Comparison of ENCODE assay signal across 20 cellular contexts in genomic region chr2:201881382-201881720, GRCh38.
A peak's percentile ranks its signal among the peaks of the same experiment; 100 is the strongest.
DNase-seq lines count a peak whose midpoint lies in the region; ATAC-seq, FAIRE-seq and TF ChIP-seq lines count a peak whose summit lies in the region.
"Had no signal": no experiment of that assay in that cellular context is flagged by ENCODE, and none has a peak within 500 bp of the region (broad histone marks: within the 10 kb centered on the region; RNA-seq: fewer than 3 reads in every experiment).

No MANE protein-coding gene starts in this region.

- H2AFZ ChIP-seq in IMR-90 (replicated peaks; ENCODE audit: low read length, poor library complexity): no peak overlapping the region

- H3K4me1 Mint-ChIP-seq in MCF 10A (ENCODE audit: insufficient read depth, unreplicated experiment): peaks cover 18% of the 10 kb centered on the region

- H3K27ac Mint-ChIP-seq in MCF 10A (ENCODE audit: low read depth, unreplicated experiment): no peak overlapping the region
- H3K27ac Mint-ChIP-seq: activated B cell treated with CpG ODN at 0.5 μM for 24 hours; activated T-helper 17 cell treated with anti-CD3 and anti-CD28 coated beads, Interleukin-2, amount 50 U/mL, for 72 hours; CD4-positive, alpha-beta T cell; endodermal cell had no signal

- H3K27me3 Mint-ChIP-seq in MCF 10A (ENCODE audit: insufficient read depth, unreplicated experiment): peaks cover 32% of the 10 kb centered on the region

- 0 out of 2 replicates have a peak overlapping the region, but pooled peaks have one; percentile 51 for H3K9ac ChIP-seq in IMR-90 (ENCODE audit: low read depth, low read length)

- H3K9me3 Mint-ChIP-seq in MCF 10A (ENCODE audit: unreplicated experiment): no peaks in the 10 kb centered on the region
- H3K9me3 Mint-ChIP-seq: activated B cell treated with CpG ODN at 0.5 μM for 24 hours; activated T-helper 17 cell treated with anti-CD3 and anti-CD28 coated beads, Interleukin-2, amount 50 U/mL, for 72 hours; CD4-positive, alpha-beta T cell; endodermal cell had no signal

- no peaks in the 10 kb centered on the region for H4K20me1 ChIP-seq in IMR-90 (ENCODE audit: insufficient read depth, low read length)

- ATAC-seq in GM18907 (IDR thresholded peaks at IDR 0.05; ENCODE audit: unreplicated experiment): peak; percentile 2
- peak; percentile 39 for ATAC-seq in IMR-90 (ENCODE audit: low read depth)
- ATAC-seq in GM21390 (IDR thresholded peaks at IDR 0.05; ENCODE audit: unreplicated experiment): no peak
- ATAC-seq: activated T-helper 17 cell treated with anti-CD3 and anti-CD28 coated beads, Interleukin-2, amount 50 U/mL, for 72 hours; naive thymus-derived CD4-positive, alpha-beta T cell; stimulated activated naive CD8-positive, alpha-beta T cell treated with anti-CD3 and anti-CD28 coated beads, Interleukin-15, Interleukin-2, amounts not matched to agents 100 U/mL and 50 U/mL, for 24 hours had no signal

- TF ChIP-seq RAD21 in IMR-90 (IDR thresholded peaks at IDR 0.05; ENCODE audit: low read length): no peak

- BruUV-seq in A673 (replicated peaks; lab: Mats Ljungman, UMichigan): no TSS peak
- BruUV-seq in IMR-90 (replicated peaks; lab: Mats Ljungman, UMichigan): no TSS peak
- no TSS peak for BruUV-seq in MCF 10A (replicated peaks; lab: Mats Ljungman, UMichigan)

- H3K27ac ChIP-seq in A673 (ENCODE audit: low read depth, low read length, poor library complexity, severe bottlenecking): no peak overlapping the region
- H3K27ac ChIP-seq in IMR-90 (ENCODE audit: insufficient read depth, low read length): peak overlapping the region; percentile 66; the same call in 1 of the 2 replicates
- H3K27ac ChIP-seq: prostate gland had no signal

- H3K56ac ChIP-seq in IMR-90 (ENCODE audit: extremely low read depth, insufficient read depth, low read length): 0 out of 2 replicates have a peak overlapping the region, but pooled peaks have one; percentile 33

- H3K4me3 ChIP-seq in A673 (ENCODE audit: low read depth, low read length, poor library complexity, severe bottlenecking) (no peak overlapping the region), IMR-90 (ENCODE audit: insufficient read depth, low read depth, low read length) (no peak overlapping the region), fibroblast of mammary gland (ENCODE audit: control insufficient read depth, low read depth, low read length) (no peak overlapping the region)
- H3K4me3 ChIP-seq: prostate gland had no signal

- peak overlapping the region; percentile 90 for H3K14ac ChIP-seq in IMR-90 (replicated peaks; ENCODE audit: low read depth, low read length)

- peaks cover 3% of the 10 kb centered on the region for H3K27me3 ChIP-seq in A673 (replicated peaks; ENCODE audit: insufficient read depth, low read depth, low read length, poor library complexity)
- no peaks in the 10 kb centered on the region for H3K27me3 ChIP-seq in IMR-90 (ENCODE audit: control insufficient read depth, insufficient read depth, low read length)

- peak overlapping the region; percentile 89 for H2BK120ac ChIP-seq in IMR-90 (ENCODE audit: low read depth, low read length)

- peak overlapping the region; percentile 81 to 88; a peak in 3 of 4 replicates for H4K8ac ChIP-seq in IMR-90 (ENCODE audit: low read depth in 2 of 2, low read length in 2 of 2)

- no peaks in the 10 kb centered on the region for H3K36me3 Mint-ChIP-seq in MCF 10A (ENCODE audit: insufficient read depth, unreplicated experiment)
- H3K36me3 Mint-ChIP-seq: naive thymus-derived CD4-positive, alpha-beta T cell had no signal

- CTCF ChIA-PET in A673 (lab: Charles Lee): no interaction called here
- CTCF ChIA-PET in IMR-90 (lab: Yijun Ruan, JAX): interaction anchor here (1.0 kb wide), 1 partner anchor 11 kb away, joined by 3 read pairs; no protein-coding TSS in a partner anchor
- CTCF ChIA-PET in MCF 10A (lab: Yijun Ruan, JAX): no interaction called here

- H3K18ac ChIP-seq in IMR-90 (ENCODE audit: low read depth, low read length): peak overlapping the region; percentile 79; the same call in 1 of the 2 replicates

- H4K5ac ChIP-seq in IMR-90 (ENCODE audit: low read depth, low read length): peak overlapping the region; percentile 77

- H3K79me1 ChIP-seq in IMR-90 (ENCODE audit: low read depth in 1 of 2, low read length in 2 of 2): peaks cover 0 to 32% of the 10 kb centered on the region in 2 experiments; a peak in 2 of 4 replicates

- no peak for TF ChIP-seq CTCF in A673 (conservative IDR thresholded peaks at IDR 0.05; ENCODE audit: low read depth, low read length)
- TF ChIP-seq CTCF in IMR-90 (conservative IDR thresholded peaks at IDR 0.05; ENCODE audit: low read depth, low read length): no peak
- TF ChIP-seq CTCF in fibroblast of mammary gland (conservative IDR thresholded peaks at IDR 0.05; ENCODE audit: control insufficient read depth, insufficient read depth, low read depth, low read length): no peak
- TF ChIP-seq CTCF in D721Med (IDR thresholded peaks at IDR 0.05; ENCODE audit: insufficient read depth, missing control alignments): no peak
- no peak for TF ChIP-seq CTCF in MCF 10A (IDR thresholded peaks at IDR 0.05; ENCODE audit: unreplicated experiment)

- TF ChIP-seq POLR2A in IMR-90 (IDR thresholded peaks at IDR 0.05; ENCODE audit: low read depth, low read length): no peak

- H4K91ac ChIP-seq in IMR-90 (ENCODE audit: insufficient read depth, low read depth, low read length): peak overlapping the region; percentile 88; the same call in 1 of the 2 replicates

- peak overlapping the region; percentile 86; the same call in 1 of the 3 replicates for H2BK15ac ChIP-seq in IMR-90 (ENCODE audit: low read depth, low read length)

- no peak for FAIRE-seq in D721Med (lab: Jason Lieb, UNC)
- FAIRE-seq: urothelium cell line had no signal

- in situ Hi-C loops in IMR-90 (cut with MboI; ENCODE audit: low sequenced_read_pairs): no loop called here

- dilution Hi-C loops in IMR-90 (cut with HindIII; ENCODE audit: low sequenced_read_pairs, unreplicated experiment): no loop called here

- H3K4ac ChIP-seq in IMR-90 (ENCODE audit: low read depth, low read length): peak overlapping the region; percentile 91

- intact Hi-C loops in A673 (cut with micrococcal nuclease; ENCODE audit: unreplicated experiment): loop anchor here (5.0 kb wide), 1 partner anchor 151 kb away; the partner anchor contains the start of gene FZD7
- intact Hi-C loops in IMR-90 (cut with micrococcal nuclease): no loop called here
- intact Hi-C loops in MCF 10A (cut with micrococcal nuclease): no loop called here

- H3K4me1 ChIP-seq in A673 (ENCODE audit: insufficient read depth, low read length, poor library complexity, severe bottlenecking) (peaks cover 56% of the 10 kb centered on the region), IMR-90 (ENCODE audit: control insufficient read depth, insufficient read depth, low read length) (peaks cover 26% of the 10 kb centered on the region)
- H3K4me1 ChIP-seq: prostate gland had no signal

- H3K36me3 ChIP-seq in A673 (ENCODE audit: insufficient read depth, low read length, poor library complexity, severe bottlenecking): no peaks in the 10 kb centered on the region
- H3K36me3 ChIP-seq in IMR-90 (ENCODE audit: control insufficient read depth, insufficient read depth, low read length): no peaks in the 10 kb centered on the region; the same call in 1 of the 2 replicates
- H3K36me3 ChIP-seq: prostate gland had no signal

- H3K4me3 Mint-ChIP-seq in MCF 10A (ENCODE audit: unreplicated experiment): no peak overlapping the region
- H3K4me3 Mint-ChIP-seq: CD4-positive, alpha-beta T cell; endodermal cell had no signal

- H2BK20ac ChIP-seq in IMR-90 (ENCODE audit: low read depth, low read length): peak overlapping the region; percentile 92

- H2AK9ac ChIP-seq in IMR-90 (replicated peaks; ENCODE audit: low read depth, low read length, poor library complexity): no peak overlapping the region

- H2AK5ac ChIP-seq in IMR-90 (ENCODE audit: low read depth, low read length): peak overlapping the region; percentile 83

- H3K9me1 ChIP-seq in IMR-90 (ENCODE audit: insufficient read depth, low read length): peaks cover 13% of the 10 kb centered on the region

- H3K23ac ChIP-seq in IMR-90 (ENCODE audit: low read depth, low read length): peak overlapping the region; percentile 90

- DNase-seq in A673 (ENCODE audit: low spot score) (peak; percentile 60), IMR-90 (peak; percentile 50), fibroblast of mammary gland (ENCODE audit: low read depth) (peak; percentile 61), D721Med (ENCODE audit: insufficient read length, low spot score) (no peak), MCF 10A (ENCODE audit: unreplicated experiment) (no peak)
- no peak for DNase-seq in stimulated activated CD8-positive, alpha-beta memory T cell treated with anti-CD3 and anti-CD28 coated beads, Interleukin-4, amount 100 ng/mL, for 48 hours
- DNase-seq: 8988T; activated B cell treated with CpG ODN at 0.5 μM for 24 hours; amniotic stem cell; CD4-positive, alpha-beta T cell; cerebellar nuclear complex; endodermal cell; naive thymus-derived CD4-positive, alpha-beta T cell; NCI-H146; stimulated activated naive CD8-positive, alpha-beta T cell treated with anti-CD3 and anti-CD28 coated beads, Interleukin-15, Interleukin-2, amounts not matched to agents 100 U/mL and 50 U/mL, for 24 hours had no signal

- H3K9me3 ChIP-seq in A673 (ENCODE audit: low read depth, low read length, poor library complexity, severe bottlenecking) (no peaks in the 10 kb centered on the region), IMR-90 (ENCODE audit: control insufficient read depth, insufficient read depth, low read length) (no peaks in the 10 kb centered on the region)
- H3K9me3 ChIP-seq: prostate gland had no signal

- WGBS in IMR-90 (ENCODE audit: extremely low coverage in 2 of 2, insufficient read length in 1 of 2), 2 experiments: no CpG with 5 or more reads among the region's 2 CpGs

- peak overlapping the region; percentile 6; the same call in 1 of the 2 replicates for H3K4me2 ChIP-seq in IMR-90 (ENCODE audit: low read depth, low read length)

- H2BK5ac ChIP-seq in IMR-90 (ENCODE audit: low read depth, low read length, poor library complexity, severe bottlenecking): peak overlapping the region; percentile 65

- POLR2A ChIA-PET in A673 (lab: Charles Lee; ENCODE audit: low non-redundant PET) (no interaction called here), IMR-90 (lab: Charles Lee; ENCODE audit: unreplicated experiment) (interaction anchor here (0.7 kb wide), 1 partner anchor 28 kb away, joined by 4 read pairs; no protein-coding TSS in a partner anchor), MCF 10A (lab: Yijun Ruan, JAX) (no interaction called here)

TF ChIP-seq in IMR-90, 13 proteins besides CTCF, POLR2A, EP300 and RAD21 (continues in another document):
- TF ChIP-seq FOS (IDR thresholded peaks at IDR 0.05; ENCODE audit: low read depth, low read length) (no peak), CEBPB (IDR thresholded peaks at IDR 0.05; ENCODE audit: low read depth, low read length) (no peak)

Comparison
In these comparisons a context has a peak if more than half of its experiments do, and no peak if none do; other contexts are left out.
1. DNase-seq: peak in A673 (single experiment), IMR-90 (single experiment) and fibroblast of mammary gland (single experiment); none in D721Med (single experiment), stimulated activated CD8-positive, alpha-beta memory T cell treated with anti-CD3 and anti-CD28 coated beads, Interleukin-4, amount 100 ng/mL, for 48 hours (single experiment) and MCF 10A (single experiment).